ENCODE assay signal across 1 cellular context in genomic region chr11:7531011-7531410, GRCh38.
TF ChIP-seq lines count a peak whose summit lies in the region.

No MANE protein-coding gene starts in this region.

TF ChIP-seq in GM12878, 131 proteins besides CTCF, POLR2A, EP300 and RAD21 (continued from another document and continues in another):
- TF ChIP-seq ZBTB4 (CRISPR knock-in tag; IDR thresholded peaks at IDR 0.05), result no peak
- TF ChIP-seq POLR2AphosphoS2 (IDR thresholded peaks at IDR 0.05; ENCODE audit: low read depth, low read length), result no peak
- no peak for TF ChIP-seq SUZ12 (IDR thresholded peaks at IDR 0.05; ENCODE audit: unreplicated experiment)
- TF ChIP-seq SKIL (IDR thresholded peaks at IDR 0.05; ENCODE audit: low read depth, poor library complexity, severe bottlenecking), result no peak
- TF ChIP-seq E2F8 (IDR thresholded peaks at IDR 0.05; ENCODE audit: low read depth, partially characterized antibody), result no peak
- TF ChIP-seq NBN (IDR thresholded peaks at IDR 0.05), result no peak
- TF ChIP-seq ZNF207 (IDR thresholded peaks at IDR 0.05; ENCODE audit: borderline replicate concordance), result no peak
- no peak for TF ChIP-seq TCF12 (IDR thresholded peaks at IDR 0.05; ENCODE audit: low read depth, low read length)
- TF ChIP-seq NFYA (IDR thresholded peaks at IDR 0.05; ENCODE audit: borderline replicate concordance, low read depth, low read length), result no peak
- no peak for TF ChIP-seq MEF2B (IDR thresholded peaks at IDR 0.05; ENCODE audit: partially characterized antibody, poor library complexity, severe bottlenecking)
- TF ChIP-seq NRF1 (conservative IDR thresholded peaks at IDR 0.05; ENCODE audit: low read depth, low read length), result no peak
- TF ChIP-seq ETV6 (conservative IDR thresholded peaks at IDR 0.05 in 1 of 2, IDR thresholded peaks at IDR 0.05 in 1 of 2; ENCODE audit: borderline replicate concordance in 1 of 2, low read depth in 1 of 2), result no peak
- no peak for TF ChIP-seq CREB1 (IDR thresholded peaks at IDR 0.05; ENCODE audit: low read depth)
- no peak for TF ChIP-seq CUX1 (IDR thresholded peaks at IDR 0.05; ENCODE audit: insufficient replicate concordance, low read depth, low read length)
- no peak for TF ChIP-seq EGR1 (IDR thresholded peaks at IDR 0.05; ENCODE audit: borderline replicate concordance in 1 of 2, low read depth in 2 of 2, low read length in 2 of 2)
- TF ChIP-seq JUND (IDR thresholded peaks at IDR 0.05; ENCODE audit: low read depth, low read length), result no peak
- TF ChIP-seq IRF3 (IDR thresholded peaks at IDR 0.05), result no peak
- 0 out of 4 replicates have a peak, but pooled peaks of 1 of the 2 experiments have one; percentile 11 for TF ChIP-seq BHLHE40 (IDR thresholded peaks at IDR 0.05; ENCODE audit: borderline replicate concordance in 1 of 2, low read depth in 2 of 2, low read length in 1 of 2)
- no peak for TF ChIP-seq CHD4 (IDR thresholded peaks at IDR 0.05)
- no peak for TF ChIP-seq YBX1 (IDR thresholded peaks at IDR 0.05)
- no peak for TF ChIP-seq MYB (IDR thresholded peaks at IDR 0.05; ENCODE audit: borderline replicate concordance, low read depth, low read length)
- TF ChIP-seq ZNF592 (IDR thresholded peaks at IDR 0.05), result no peak
- TF ChIP-seq SIN3A (IDR thresholded peaks at IDR 0.05; ENCODE audit: low read depth, low read length), result no peak
- no peak for TF ChIP-seq HDAC2 (IDR thresholded peaks at IDR 0.05)
- TF ChIP-seq LARP7 (IDR thresholded peaks at IDR 0.05), result no peak
- no peak for TF ChIP-seq CBFB (IDR thresholded peaks at IDR 0.05; ENCODE audit: low read depth)
- TF ChIP-seq SMARCA5 (IDR thresholded peaks at IDR 0.05), result no peak
- TF ChIP-seq POLR2AphosphoS5 (IDR thresholded peaks at IDR 0.05; ENCODE audit: low read length), result no peak
- no peak for TF ChIP-seq DPF2 (IDR thresholded peaks at IDR 0.05)
- TF ChIP-seq CBX3 (IDR thresholded peaks at IDR 0.05; ENCODE audit: borderline replicate concordance, low read depth), result no peak
- TF ChIP-seq CHD1 (IDR thresholded peaks at IDR 0.05; ENCODE audit: low read depth, low read length), result no peak
- no peak for TF ChIP-seq NKRF (conservative IDR thresholded peaks at IDR 0.05)
- TF ChIP-seq SIX5 (IDR thresholded peaks at IDR 0.05; ENCODE audit: low read depth, low read length, severe bottlenecking), result no peak
- no peak for TF ChIP-seq CBX5 (IDR thresholded peaks at IDR 0.05; ENCODE audit: low read depth)
- TF ChIP-seq SMAD1 (IDR thresholded peaks at IDR 0.05; ENCODE audit: low read depth, partially characterized antibody), result no peak
- TF ChIP-seq SREBF1 (IDR thresholded peaks at IDR 0.05; ENCODE audit: low read length), result no peak
- TF ChIP-seq RCOR1 (conservative IDR thresholded peaks at IDR 0.05; ENCODE audit: low read depth, low read length), result no peak
- TF ChIP-seq TAF1 (IDR thresholded peaks at IDR 0.05; ENCODE audit: borderline replicate concordance, low read depth, low read length), result no peak
- peak; percentile 83 for TF ChIP-seq SPI1 (IDR thresholded peaks at IDR 0.05; ENCODE audit: borderline replicate concordance, insufficient read depth, low read depth, low read length)
- no peak for TF ChIP-seq RAD51 (IDR thresholded peaks at IDR 0.05)
- no peak for TF ChIP-seq FOXK2 (IDR thresholded peaks at IDR 0.05)
- no peak for TF ChIP-seq MYC (IDR thresholded peaks at IDR 0.05; ENCODE audit: insufficient read depth, insufficient read length, insufficient replicate concordance, low read length, severe bottlenecking)
- no peak for TF ChIP-seq PML (IDR thresholded peaks at IDR 0.05; ENCODE audit: low read length)
